9 cellular contexts compared by ENCODE assay signal in the genomic region with DNA sequence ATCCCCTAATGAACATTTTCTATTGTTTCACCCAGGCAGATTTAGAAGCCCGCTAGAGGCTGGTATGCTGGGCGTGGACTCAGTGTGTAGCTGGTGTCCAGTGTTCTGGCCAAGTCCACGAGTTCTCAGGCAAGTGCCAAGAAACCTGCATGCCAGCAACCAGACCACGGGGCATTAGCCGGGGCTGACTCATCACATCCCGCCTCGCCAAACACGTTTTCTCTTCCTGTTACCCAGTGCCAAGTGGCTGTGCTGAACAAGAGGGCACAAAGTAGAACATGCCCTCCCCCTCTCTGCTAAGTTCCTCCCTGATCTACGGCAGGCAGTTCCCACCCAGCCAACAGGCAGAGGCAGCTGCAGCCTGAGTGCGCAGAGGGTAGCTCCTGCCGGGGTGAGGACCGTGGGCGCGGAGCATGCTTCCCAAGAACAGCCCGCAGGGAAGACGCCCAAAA. TPM values are rescaled to one million over a fixed set of nuclear protein-coding genes. Genes with fewer than 3 reads are reported as not detected.
DNase-seq lines count a peak whose midpoint lies in the region; ATAC-seq and TF ChIP-seq lines count a peak whose summit lies in the region.
"Had no signal": no experiment of that assay in that cellular context is flagged by ENCODE, and none has a peak within 500 bp of the region (broad histone marks: within the 10 kb centered on the region; RNA-seq: fewer than 3 reads in every experiment).

No MANE protein-coding gene starts in this region.

- H3K4me3 ChIP-seq in urinary bladder (ENCODE audit: low read depth, low read length) = no peak overlapping the region

- 51% methylated on average over 16 of the region's 16 CpGs for WGBS in urinary bladder

- no peaks in the 10 kb centered on the region for H3K36me3 ChIP-seq in urinary bladder (ENCODE audit: insufficient read depth)

- peak overlapping the region; percentile 72 for H3K27ac ChIP-seq in urinary bladder (ENCODE audit: low read depth)
- H3K27ac ChIP-seq: KMS-11 had no signal

- TF ChIP-seq CTCF in GM20000 (IDR thresholded peaks at IDR 0.05; ENCODE audit: extremely low read depth, missing control alignments) = no peak

- ATAC-seq in GM21390 (IDR thresholded peaks at IDR 0.05; ENCODE audit: unreplicated experiment) = no peak

- H3K4me1 ChIP-seq in urinary bladder (ENCODE audit: insufficient read depth) = peaks cover 4% of the 10 kb centered on the region

- DNase-seq in GM03348 (ENCODE audit: low spot score) (peak; percentile 72), NCI-H774 (lab: John Stamatoyannopoulos, UW) (peak; percentile 82), dedifferentiated amniotic fluid mesenchymal stem cell (ENCODE audit: extremely low spot score) (peak; percentile 42), medulla oblongata (ENCODE audit: extremely low spot score) (peak; percentile 97), GM20000 (ENCODE audit: low spot score) (no peak)
- no peak for DNase-seq in stimulated activated naive CD4-positive, alpha-beta T cell treated with Interleukin-2 at 50 U/mL for 16 hours (lab: John Stamatoyannopoulos, UW)

RNA-seq across cellular contexts. Expression of gene RAMACL, which starts 29.6 kb away (rescaled TPM):
- 6.0 TPM for total RNA-seq in urinary bladder
- 0.37 TPM for polyA plus RNA-seq in urinary bladder

Comparison
In these comparisons a context has a peak if more than half of its experiments do, and no peak if none do; other contexts are left out.
1. DNase-seq: peak in GM03348 (single experiment), NCI-H774 (single experiment), dedifferentiated amniotic fluid mesenchymal stem cell (single experiment) and medulla oblongata (single experiment); none in stimulated activated naive CD4-positive, alpha-beta T cell treated with Interleukin-2 at 50 U/mL for 16 hours (single experiment) and GM20000 (single experiment).